8 cellular contexts compared by ENCODE assay signal in the genomic region with DNA sequence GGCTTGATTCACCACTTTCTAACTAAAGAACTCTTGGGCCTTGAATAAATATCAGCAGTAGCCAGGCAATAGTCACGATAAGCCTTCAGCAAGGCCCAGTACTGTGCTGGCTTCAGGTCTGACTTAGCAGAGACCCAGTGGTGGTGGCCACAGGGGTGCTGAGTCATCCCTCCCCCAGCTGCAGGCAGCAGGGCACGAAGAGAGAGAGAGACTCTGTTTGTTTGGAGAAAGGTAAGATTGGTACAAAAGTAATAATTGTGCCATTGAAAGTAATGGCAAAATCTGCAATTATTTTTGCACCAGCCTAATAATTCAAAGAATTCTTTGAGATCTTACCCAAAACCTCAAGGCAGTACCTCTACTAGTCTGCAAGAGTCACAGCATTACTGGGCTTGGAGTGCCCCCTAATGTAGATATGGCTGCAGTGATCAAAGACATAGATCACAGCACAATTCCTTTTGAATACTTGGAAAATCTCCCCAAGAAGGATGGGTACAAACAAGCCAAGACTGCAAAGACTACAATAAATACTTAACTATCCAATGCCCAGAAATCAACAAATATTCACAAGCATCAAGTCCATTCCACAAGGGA.
DNase-seq lines count a peak whose midpoint lies in the region; ATAC-seq and TF ChIP-seq lines count a peak whose summit lies in the region.

No MANE protein-coding gene starts in this region.

- DNase-seq in activated CD8-positive, alpha-beta memory T cell treated with anti-CD3 and anti-CD28 coated beads, Interleukin-2, amount 10 ng/mL, durations not matched to agents 7 days and 5 days = no peak
- DNase-seq in activated CD8-positive, alpha-beta memory T cell treated with anti-CD3 and anti-CD28 coated beads, Interleukin-2, amount 50 U/mL, for 48 hours = no peak
- DNase-seq in MM.1S (peak; percentile 49), endothelial cell (ENCODE audit: low spot score) (peak; percentile 26), smooth muscle cell of the brain vasculature (ENCODE audit: low read depth, low spot score) (peak; percentile 35), HuH-7.5 (ENCODE audit: low spot score) (no peak), left colon (no peak)

- H3K4me2 ChIP-seq in MM.1S (ENCODE audit: low read depth, low read length) = no peak overlapping the region

- H3K4me3 Mint-ChIP-seq in activated CD8-positive, alpha-beta memory T cell treated with anti-CD3 and anti-CD28 coated beads, Interleukin-2, amount 10 ng/mL, durations not matched to agents 7 days and 5 days = no peak overlapping the region
- H3K4me3 Mint-ChIP-seq in endothelial cell (ENCODE audit: unreplicated experiment) = no peak overlapping the region

- H3K27me3 ChIP-seq in MM.1S (replicated peaks; ENCODE audit: insufficient read depth, low read length) = no peaks in the 10 kb centered on the region

- H3K4me1 ChIP-seq in MM.1S (ENCODE audit: low read length) = peaks cover 10% of the 10 kb centered on the region

- no peaks in the 10 kb centered on the region for H3K27me3 Mint-ChIP-seq in activated CD8-positive, alpha-beta memory T cell treated with anti-CD3 and anti-CD28 coated beads, Interleukin-2, amount 10 ng/mL, durations not matched to agents 7 days and 5 days
- H3K27me3 Mint-ChIP-seq in endothelial cell (ENCODE audit: unreplicated experiment) = peaks cover 3% of the 10 kb centered on the region

- peaks cover 2% of the 10 kb centered on the region for H3K9me3 Mint-ChIP-seq in activated CD8-positive, alpha-beta memory T cell treated with anti-CD3 and anti-CD28 coated beads, Interleukin-2, amount 10 ng/mL, durations not matched to agents 7 days and 5 days (ENCODE audit: low read depth)
- no peaks in the 10 kb centered on the region for H3K9me3 Mint-ChIP-seq in endothelial cell (ENCODE audit: unreplicated experiment)

- peaks cover 17% of the 10 kb centered on the region for H3K4me1 Mint-ChIP-seq in activated CD8-positive, alpha-beta memory T cell treated with anti-CD3 and anti-CD28 coated beads, Interleukin-2, amount 10 ng/mL, durations not matched to agents 7 days and 5 days
- H3K4me1 Mint-ChIP-seq in endothelial cell (ENCODE audit: unreplicated experiment) = no peaks in the 10 kb centered on the region

- CTCF ChIA-PET in activated CD8-positive, alpha-beta memory T cell treated with anti-CD3 and anti-CD28 coated beads, Interleukin-2, amount 10 ng/mL, durations not matched to agents 7 days and 5 days (lab: Charles Lee) = no interaction called here

- intact Hi-C loops in left colon (cut with DNase I, micrococcal nuclease) = no loop called here

- H3K9me2 ChIP-seq in MM.1S (replicated peaks; ENCODE audit: insufficient read depth, low read length) = no peaks in the 10 kb centered on the region

- no peaks in the 10 kb centered on the region for H4K20me1 ChIP-seq in MM.1S (ENCODE audit: insufficient read depth, low read length)

- H3K9me3 ChIP-seq in MM.1S (replicated peaks; ENCODE audit: insufficient read depth, low read length) = no peaks in the 10 kb centered on the region

- H3K4me3 ChIP-seq in MM.1S (ENCODE audit: low read length) = no peak overlapping the region

- no peak overlapping the region for H2AFZ ChIP-seq in MM.1S (ENCODE audit: low read length)

- H3K27ac ChIP-seq in MM.1S (ENCODE audit: low read length) = no peak overlapping the region

- no peaks in the 10 kb centered on the region for H3F3A ChIP-seq in MM.1S (ENCODE audit: insufficient read depth, low read length)

- TF ChIP-seq CTCF in MM.1S (IDR thresholded peaks at IDR 0.05; ENCODE audit: low read length) (peak; percentile 47), endothelial cell (IDR thresholded peaks at IDR 0.05; ENCODE audit: unreplicated experiment) (no peak)

- peak; percentile 65 for ATAC-seq in activated CD8-positive, alpha-beta memory T cell treated with anti-CD3 and anti-CD28 coated beads, Interleukin-2, amount 10 ng/mL, durations not matched to agents 7 days and 5 days
- ATAC-seq in HG02571 (IDR thresholded peaks at IDR 0.05; ENCODE audit: unreplicated experiment) (peak; percentile 55), left colon (no peak)

- no peak overlapping the region for H3K9ac ChIP-seq in MM.1S (ENCODE audit: low read length)

- no peaks in the 10 kb centered on the region for H3K79me2 ChIP-seq in MM.1S (ENCODE audit: low read length)

- H3K36me3 Mint-ChIP-seq in activated CD8-positive, alpha-beta memory T cell treated with anti-CD3 and anti-CD28 coated beads, Interleukin-2, amount 10 ng/mL, durations not matched to agents 7 days and 5 days = peaks cover 2% of the 10 kb centered on the region
- no peaks in the 10 kb centered on the region for H3K36me3 Mint-ChIP-seq in endothelial cell (ENCODE audit: low read depth, unreplicated experiment)

- H3K36me3 ChIP-seq in MM.1S (replicated peaks; ENCODE audit: insufficient read depth, low read length) = no peaks in the 10 kb centered on the region

- H3K27ac Mint-ChIP-seq in activated CD8-positive, alpha-beta memory T cell treated with anti-CD3 and anti-CD28 coated beads, Interleukin-2, amount 10 ng/mL, durations not matched to agents 7 days and 5 days = no peak overlapping the region
- H3K27ac Mint-ChIP-seq in endothelial cell (ENCODE audit: unreplicated experiment) = no peak overlapping the region

Comparison
In these comparisons a context has a peak if more than half of its experiments do, and no peak if none do; other contexts are left out.
1. DNase-seq: peak in MM.1S (single experiment), endothelial cell (single experiment) and smooth muscle cell of the brain vasculature (single experiment); none in activated CD8-positive, alpha-beta memory T cell treated with anti-CD3 and anti-CD28 coated beads, Interleukin-2, amount 10 ng/mL, durations not matched to agents 7 days and 5 days (single experiment), activated CD8-positive, alpha-beta memory T cell treated with anti-CD3 and anti-CD28 coated beads, Interleukin-2, amount 50 U/mL, for 48 hours (single experiment), HuH-7.5 (single experiment) and left colon (0 of 2).